Comparison of ENCODE assay signal across 4 cellular contexts in genomic region chrX:73905749-73906374, GRCh38. TPM values are rescaled to one million over a fixed set of nuclear protein-coding genes. Genes with fewer than 3 reads are reported as not detected.
"Had no signal": no experiment of that assay in that cellular context is flagged by ENCODE, and none has a peak within 500 bp of the region (broad histone marks: within the 10 kb centered on the region; RNA-seq: fewer than 3 reads in every experiment).

No MANE protein-coding gene starts in this region.

RNA-seq across cellular contexts. Expression of gene XIST, which starts 53.3 kb away (rescaled TPM):
- total RNA-seq: GM23248, H4, H7, HFFc6 had no signal
